ENCODE assay signal across 9 cellular contexts in the genomic region with DNA sequence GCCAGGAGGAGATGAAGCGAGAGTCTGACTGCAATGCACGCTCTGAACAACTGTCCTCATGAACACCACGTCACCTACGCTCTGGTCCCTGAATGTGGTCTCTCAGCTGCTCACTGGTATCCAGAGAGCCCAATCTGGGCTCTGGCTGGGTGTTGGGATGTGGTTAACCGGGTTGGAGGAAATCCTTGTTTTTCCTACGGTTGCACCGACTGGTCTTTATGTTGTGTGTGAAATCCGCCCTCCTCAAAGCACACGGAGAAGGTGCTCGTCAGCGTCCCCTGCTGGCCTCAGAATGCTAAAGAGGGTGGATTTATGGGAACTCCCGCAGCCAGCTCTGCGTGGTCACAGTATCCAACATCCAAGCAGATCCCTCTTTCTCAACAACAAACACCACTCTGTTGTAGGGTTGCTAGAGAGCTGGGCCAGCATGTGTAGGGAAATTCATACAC. TPM values are rescaled to one million over a fixed set of nuclear protein-coding genes. Genes with fewer than 3 reads are reported as not detected.
DNase-seq lines count a peak whose midpoint lies in the region; ATAC-seq and TF ChIP-seq lines count a peak whose summit lies in the region.
"Had no signal": no experiment of that assay in that cellular context is flagged by ENCODE, and none has a peak within 500 bp of the region (broad histone marks: within the 10 kb centered on the region; RNA-seq: fewer than 3 reads in every experiment).

No MANE protein-coding gene starts in this region.

- H4K20me1 ChIP-seq in Karpas-422 (ENCODE audit: insufficient read depth, low read depth, low read length) (no peaks in the 10 kb centered on the region), fibroblast of lung (ENCODE audit: control insufficient read depth, extremely low read depth, insufficient read depth, low read length) (no peaks in the 10 kb centered on the region)

- H3K79me2 ChIP-seq in Karpas-422 (ENCODE audit: low read length) (no peaks in the 10 kb centered on the region), fibroblast of lung (ENCODE audit: control insufficient read depth, insufficient read depth, low read length) (no peaks in the 10 kb centered on the region)

- H3K4me3 Mint-ChIP-seq in activated CD4-positive, alpha-beta T cell treated with anti-CD3 and anti-CD28 coated beads for 36 hours = no peak overlapping the region

- H3K9me3 ChIP-seq in Karpas-422 (ENCODE audit: low read length) = no peaks in the 10 kb centered on the region
- no peaks in the 10 kb centered on the region for H3K9me3 ChIP-seq in fibroblast of lung (ENCODE audit: control insufficient read depth, insufficient read depth, low read depth, low read length)

- no peak overlapping the region for H2AFZ ChIP-seq in Karpas-422 (ENCODE audit: low read length)
- no peak overlapping the region for H2AFZ ChIP-seq in fibroblast of lung (ENCODE audit: low read length)

- H3K4me1 ChIP-seq in Karpas-422 (ENCODE audit: low read length) = no peaks in the 10 kb centered on the region
- H3K4me1 ChIP-seq in fibroblast of lung (ENCODE audit: control insufficient read depth, extremely low read depth, insufficient read depth, low read length) = no peaks in the 10 kb centered on the region

- H3K9me2 ChIP-seq in Karpas-422 (replicated peaks; ENCODE audit: insufficient read depth, low read length) = no peaks in the 10 kb centered on the region

- H3K9me3 Mint-ChIP-seq in activated CD4-positive, alpha-beta T cell treated with anti-CD3 and anti-CD28 coated beads for 36 hours (ENCODE audit: low read depth) = no peaks in the 10 kb centered on the region

- ATAC-seq in activated CD4-positive, alpha-beta T cell treated with anti-CD3 and anti-CD28 coated beads for 36 hours = no peak
- ATAC-seq in HG02870 (IDR thresholded peaks at IDR 0.05; ENCODE audit: unreplicated experiment) (no peak), GM18511 (IDR thresholded peaks at IDR 0.05; ENCODE audit: unreplicated experiment) (no peak), GM19324 (IDR thresholded peaks at IDR 0.05; ENCODE audit: low FRiP score, unreplicated experiment) (no peak)

- peaks cover 13% of the 10 kb centered on the region for H3K27me3 Mint-ChIP-seq in activated CD4-positive, alpha-beta T cell treated with anti-CD3 and anti-CD28 coated beads for 36 hours

- H3K4me3 ChIP-seq in Karpas-422 (ENCODE audit: low read length) (no peak overlapping the region), fibroblast of lung (replicated peaks in 1 of 4; ENCODE audit: control extremely low read depth in 1 of 4, insufficient read depth in 1 of 4, low read depth in 3 of 4, low read length in 4 of 4) (no peak overlapping the region)
- H3K4me3 ChIP-seq: SK-N-MC had no signal

- CTCF ChIA-PET in activated CD4-positive, alpha-beta T cell treated with anti-CD3 and anti-CD28 coated beads for 36 hours (lab: Charles Lee) = interaction anchor here (0.6 to 1.5 kb wide), 11 partner anchors 11 to 451 kb away, joined by 3 to 14 read pairs (median 3); no protein-coding TSS in a partner anchor

- H3K27ac Mint-ChIP-seq in activated CD4-positive, alpha-beta T cell treated with anti-CD3 and anti-CD28 coated beads for 36 hours = no peak overlapping the region

- intact Hi-C loops in activated CD4-positive, alpha-beta T cell treated with anti-CD3 and anti-CD28 coated beads for 36 hours (cut with DNase I, micrococcal nuclease) = loop anchor here (1.0 to 5.0 kb wide), 2 partner anchors 175 kb away; no protein-coding TSS in a partner anchor

- H3K9ac ChIP-seq in Karpas-422 (ENCODE audit: low read length) (no peak overlapping the region), fibroblast of lung (ENCODE audit: insufficient read depth, low read length) (no peak overlapping the region)

- H3K4me2 ChIP-seq in Karpas-422 (ENCODE audit: low read depth, low read length, poor library complexity, severe bottlenecking) (peak overlapping the region; percentile 22), fibroblast of lung (ENCODE audit: extremely low read depth, insufficient read depth, low read length) (no peak overlapping the region)

- H3K36me3 ChIP-seq in Karpas-422 (ENCODE audit: insufficient read depth, low read length) = no peaks in the 10 kb centered on the region
- H3K36me3 ChIP-seq in fibroblast of lung (ENCODE audit: control insufficient read depth, insufficient read depth, low read length) = no peaks in the 10 kb centered on the region

- no peaks in the 10 kb centered on the region for H3K4me1 Mint-ChIP-seq in activated CD4-positive, alpha-beta T cell treated with anti-CD3 and anti-CD28 coated beads for 36 hours

- H3K27me3 ChIP-seq in Karpas-422 (ENCODE audit: low read length) (no peaks in the 10 kb centered on the region), fibroblast of lung (ENCODE audit: control insufficient read depth, insufficient read depth, low read length) (no peaks in the 10 kb centered on the region)

- peak; percentile 35 to 59 for TF ChIP-seq CTCF in fibroblast of lung (conservative IDR thresholded peaks at IDR 0.05 in 1 of 2, IDR thresholded peaks at IDR 0.05 in 1 of 2; ENCODE audit: low read depth in 1 of 2, low read length in 2 of 2)

- H3K36me3 Mint-ChIP-seq in activated CD4-positive, alpha-beta T cell treated with anti-CD3 and anti-CD28 coated beads for 36 hours (ENCODE audit: low read depth) = no peaks in the 10 kb centered on the region

- POLR2A ChIA-PET in activated CD4-positive, alpha-beta T cell treated with anti-CD3 and anti-CD28 coated beads for 36 hours (lab: Charles Lee) = interaction anchor here (0.6 kb wide), 1 partner anchor 90 kb away, joined by 3 read pairs; no protein-coding TSS in a partner anchor

- no peak overlapping the region for H3K27ac ChIP-seq in Karpas-422 (ENCODE audit: low read length)
- H3K27ac ChIP-seq in fibroblast of lung (ENCODE audit: insufficient read depth, low read length) = no peak overlapping the region
- H3K27ac ChIP-seq: SK-N-MC had no signal

- peak; percentile 29 for DNase-seq in EH (ENCODE audit: low read depth)
- peak; percentile 82 for DNase-seq in Karpas-422
- peak; percentile 69 for DNase-seq in activated CD4-positive, alpha-beta T cell treated with anti-CD3 and anti-CD28 coated beads for 36 hours
- DNase-seq in fibroblast of lung (ENCODE audit: low read depth in 2 of 2) = peak in 1 of 2 donors; percentile 24
- peak; percentile 44 to 62 for DNase-seq in stimulated activated CD4-positive, alpha-beta T cell treated with anti-CD3 and anti-CD28 coated beads, Interleukin-2, amount 100 ng/mL, for 24 hours

RNA-seq across cellular contexts. Expression of gene FAM89A, which starts 51.8 kb away (rescaled TPM):
- 8.2 and 11.2 TPM in 2 replicates for total RNA-seq in Karpas-422 (2014; rRNA removed; shearing (Covaris generic); ENCODE audit: low replicate concordance)
- total RNA-seq in activated CD4-positive, alpha-beta T cell treated with anti-CD3 and anti-CD28 coated beads for 36 hours = 10 to 100 TPM; 14.5 to 14.9 TPM
- total RNA-seq in fibroblast of lung = 6.8 and 12.1 TPM in 2 replicates
- 10.2 and 12.0 TPM in 2 replicates for polyA plus RNA-seq in fibroblast of lung
- polyA plus RNA-seq in fibroblast of lung (2012) = 6.0 and 6.4 TPM in 2 replicates
- polyA minus RNA-seq in fibroblast of lung (ENCODE audit: low replicate concordance) = 2.4 and 6.8 TPM in 2 replicates
